ENCODE assay signal across 11 cellular contexts in genomic region chr21:44084496-44085241, GRCh38. TPM values are rescaled to one million over a fixed set of nuclear protein-coding genes. Genes with fewer than 3 reads are reported as not detected.
DNase-seq lines count a peak whose midpoint lies in the region; ATAC-seq and TF ChIP-seq lines count a peak whose summit lies in the region.
"Had no signal": no experiment of that assay in that cellular context is flagged by ENCODE, and none has a peak within 500 bp of the region (broad histone marks: within the 10 kb centered on the region; RNA-seq: fewer than 3 reads in every experiment).

No MANE protein-coding gene starts in this region.

- peak; percentile 54 for DNase-seq in cardiac septum (ENCODE audit: low spot score)
- no peak for DNase-seq in Right ventricle myocardium inferior (ENCODE audit: missing footprints)
- peak; percentile 41 for DNase-seq in mesenteric fat pad (ENCODE audit: low spot score)
- DNase-seq in type B pancreatic cell (ENCODE audit: extremely low spot score, unreplicated experiment): no peak
- DNase-seq in COR-L47 (lab: John Stamatoyannopoulos, UW): no peak
- DNase-seq: BE2C, NCI-H1694 treated with DMSO at 0.1 percent for 48 hours had no signal

- peaks cover 28% of the 10 kb centered on the region for H3K36me3 Mint-ChIP-seq in type B pancreatic cell

- TF ChIP-seq CTCF in type B pancreatic cell (conservative IDR thresholded peaks at IDR 0.05): no peak

- H3K27ac Mint-ChIP-seq in type B pancreatic cell: peak overlapping the region; percentile 71
- H3K27ac Mint-ChIP-seq: dendritic cell treated with granulocyte-macrophage colony-stimulating factor and Interleukin-4, amounts not matched to agents 40 ng/mL and 50 ng/mL, for 4 days had no signal

- H3K4me3 Mint-ChIP-seq in type B pancreatic cell: no peak overlapping the region
- H3K4me3 Mint-ChIP-seq: dendritic cell treated with granulocyte-macrophage colony-stimulating factor and Interleukin-4, amounts not matched to agents 40 ng/mL and 50 ng/mL, for 4 days had no signal

- H3K4me1 Mint-ChIP-seq in type B pancreatic cell (ENCODE audit: unreplicated experiment): peaks cover 17% of the 10 kb centered on the region

- peak overlapping the region; percentile 100 for H3K27ac ChIP-seq in angular gyrus (ENCODE audit: low read depth, low read length)

- intact Hi-C loops in cardiac septum (cut with DNase I) (no loop called here), Right ventricle myocardium inferior (cut with DNase I) (loop anchor here (5.0 kb wide), 1 partner anchor 107 kb away; no protein-coding TSS in a partner anchor)

- ATAC-seq in Right ventricle myocardium inferior (no peak), HG03280 (IDR thresholded peaks at IDR 0.05; ENCODE audit: unreplicated experiment) (no peak), HG02970 (IDR thresholded peaks at IDR 0.05; ENCODE audit: low FRiP score, unreplicated experiment) (no peak)

- no peaks in the 10 kb centered on the region for H3K9me3 Mint-ChIP-seq in type B pancreatic cell
- H3K9me3 Mint-ChIP-seq: dendritic cell treated with granulocyte-macrophage colony-stimulating factor and Interleukin-4, amounts not matched to agents 40 ng/mL and 50 ng/mL, for 4 days had no signal

- H3K27me3 Mint-ChIP-seq in type B pancreatic cell: no peaks in the 10 kb centered on the region
- H3K27me3 Mint-ChIP-seq: dendritic cell treated with granulocyte-macrophage colony-stimulating factor and Interleukin-4, amounts not matched to agents 40 ng/mL and 50 ng/mL, for 4 days had no signal

RNA-seq across cellular contexts. Expression of gene PWP2, which starts 22.5 kb away (rescaled TPM):
- 1.6 TPM for total RNA-seq in cardiac septum
- 8.1 TPM for total RNA-seq in Right ventricle myocardium inferior
- total RNA-seq in mesenteric fat pad: 3.6 TPM
- total RNA-seq in type B pancreatic cell (ENCODE audit: low replicate concordance): 5.1 and 5.8 TPM in 2 replicates

RNA-seq across cellular contexts. Expression of gene GATD3, which starts 48.8 kb away (rescaled TPM):
- total RNA-seq in cardiac septum: 11.5 TPM
- 143 TPM for total RNA-seq in Right ventricle myocardium inferior
- total RNA-seq in mesenteric fat pad: 10.8 TPM
- 6.9 and 13.4 TPM in 2 replicates for total RNA-seq in type B pancreatic cell (ENCODE audit: low replicate concordance)

Comparison
In these comparisons a context has a peak if more than half of its experiments do, and no peak if none do; other contexts are left out.
1. DNase-seq: peak in cardiac septum (single experiment) and mesenteric fat pad (single experiment); none in Right ventricle myocardium inferior (single experiment), type B pancreatic cell (single experiment) and COR-L47 (single experiment).